Comparison of ENCODE assay signal across 1 cellular context in genomic region chr3:40086890-40087884, GRCh38.
A peak's percentile ranks its signal among the peaks of the same experiment; 100 is the strongest.
TF ChIP-seq lines count a peak whose summit lies in the region.

No MANE protein-coding gene starts in this region.

TF ChIP-seq in HepG2, 621 proteins besides CTCF, POLR2A, EP300 and RAD21 (continued from another document and continues in another):
- TF ChIP-seq MXD3 (CRISPR knock-in tag; IDR thresholded peaks at IDR 0.05) = no peak
- TF ChIP-seq CHCHD3 (CRISPR knock-in tag; IDR thresholded peaks at IDR 0.05) = no peak
- no peak for TF ChIP-seq ZBTB10 (CRISPR knock-in tag; IDR thresholded peaks at IDR 0.05; ENCODE audit: borderline replicate concordance)
- no peak for TF ChIP-seq ZNF383 (CRISPR knock-in tag; IDR thresholded peaks at IDR 0.05; ENCODE audit: borderline replicate concordance)
- no peak for TF ChIP-seq IKZF4 (CRISPR knock-in tag; IDR thresholded peaks at IDR 0.05; ENCODE audit: borderline replicate concordance, low read depth, not compliant biosample characterization)
- no peak for TF ChIP-seq ZNF20 (CRISPR knock-in tag; IDR thresholded peaks at IDR 0.05)
- TF ChIP-seq ISL2 (CRISPR knock-in tag; IDR thresholded peaks at IDR 0.05) = peak; percentile 46; the same call in 1 of the 2 replicates
- TF ChIP-seq ZNF800 (CRISPR knock-in tag; IDR thresholded peaks at IDR 0.05) = no peak
- TF ChIP-seq ZNF44 (CRISPR knock-in tag; IDR thresholded peaks at IDR 0.05) = no peak
- no peak for TF ChIP-seq NCOR1 (IDR thresholded peaks at IDR 0.05; ENCODE audit: borderline replicate concordance, low read length)
- no peak for TF ChIP-seq MTERF4 (CRISPR knock-in tag; IDR thresholded peaks at IDR 0.05)
- 0 out of 2 replicates have a peak, but pooled peaks have one; percentile 19 for TF ChIP-seq CREM (IDR thresholded peaks at IDR 0.05)
- no peak for TF ChIP-seq CREM (CRISPR knock-in tag; IDR thresholded peaks at IDR 0.05)
- no peak for TF ChIP-seq ZNF557 (CRISPR knock-in tag; IDR thresholded peaks at IDR 0.05)
- no peak for TF ChIP-seq MYNN (CRISPR knock-in tag; IDR thresholded peaks at IDR 0.05; ENCODE audit: low read depth)
- no peak for TF ChIP-seq MEIS1 (CRISPR knock-in tag; IDR thresholded peaks at IDR 0.05; ENCODE audit: borderline replicate concordance)
- no peak for TF ChIP-seq SAFB2 (CRISPR knock-in tag; IDR thresholded peaks at IDR 0.05; ENCODE audit: borderline replicate concordance, low read depth)
- TF ChIP-seq ZMYM4 (CRISPR knock-in tag; IDR thresholded peaks at IDR 0.05) = peak; percentile 48; the same call in 1 of the 2 replicates
- TF ChIP-seq CSRNP1 (CRISPR knock-in tag; IDR thresholded peaks at IDR 0.05) = no peak
- TF ChIP-seq AHDC1 (CRISPR knock-in tag; IDR thresholded peaks at IDR 0.05; ENCODE audit: borderline replicate concordance) = peak; percentile 63; the same call in 1 of the 2 replicates
- no peak for TF ChIP-seq MTF2 (CRISPR knock-in tag; IDR thresholded peaks at IDR 0.05; ENCODE audit: borderline replicate concordance)
- TF ChIP-seq ARNT2 (CRISPR knock-in tag; IDR thresholded peaks at IDR 0.05; ENCODE audit: low read depth) = no peak
- TF ChIP-seq KLF15 (CRISPR knock-in tag; IDR thresholded peaks at IDR 0.05; ENCODE audit: borderline replicate concordance) = no peak
- no peak for TF ChIP-seq MTA3 (CRISPR knock-in tag; IDR thresholded peaks at IDR 0.05)
- TF ChIP-seq SIX1 (CRISPR knock-in tag; IDR thresholded peaks at IDR 0.05; ENCODE audit: borderline replicate concordance) = no peak
- TF ChIP-seq FOXO4 (CRISPR knock-in tag; conservative IDR thresholded peaks at IDR 0.05) = no peak
- no peak for TF ChIP-seq ZBTB34 (CRISPR knock-in tag; IDR thresholded peaks at IDR 0.05)
- no peak for TF ChIP-seq TERF1 (CRISPR knock-in tag; IDR thresholded peaks at IDR 0.05)
- TF ChIP-seq SNAPC4 (CRISPR knock-in tag; IDR thresholded peaks at IDR 0.05) = no peak
- TF ChIP-seq ZNF598 (CRISPR knock-in tag; IDR thresholded peaks at IDR 0.05; ENCODE audit: borderline replicate concordance) = no peak
- TF ChIP-seq ZNF24 (IDR thresholded peaks at IDR 0.05) = no peak
- TF ChIP-seq KDM5A (IDR thresholded peaks at IDR 0.05; ENCODE audit: borderline replicate concordance, low read length) = no peak
- TF ChIP-seq JARID2 (CRISPR knock-in tag; IDR thresholded peaks at IDR 0.05; ENCODE audit: insufficient replicate concordance) = no peak
- TF ChIP-seq FOXP1 (IDR thresholded peaks at IDR 0.05) = no peak
- peak; percentile 40; the same call in 1 of the 2 replicates for TF ChIP-seq FOXP1 (CRISPR knock-in tag; IDR thresholded peaks at IDR 0.05)
- no peak for TF ChIP-seq MED13 (CRISPR knock-in tag; IDR thresholded peaks at IDR 0.05)
- no peak for TF ChIP-seq ZNF850 (CRISPR knock-in tag; conservative IDR thresholded peaks at IDR 0.05)
